Comparison of ENCODE assay signal across 18 cellular contexts in the genomic region with DNA sequence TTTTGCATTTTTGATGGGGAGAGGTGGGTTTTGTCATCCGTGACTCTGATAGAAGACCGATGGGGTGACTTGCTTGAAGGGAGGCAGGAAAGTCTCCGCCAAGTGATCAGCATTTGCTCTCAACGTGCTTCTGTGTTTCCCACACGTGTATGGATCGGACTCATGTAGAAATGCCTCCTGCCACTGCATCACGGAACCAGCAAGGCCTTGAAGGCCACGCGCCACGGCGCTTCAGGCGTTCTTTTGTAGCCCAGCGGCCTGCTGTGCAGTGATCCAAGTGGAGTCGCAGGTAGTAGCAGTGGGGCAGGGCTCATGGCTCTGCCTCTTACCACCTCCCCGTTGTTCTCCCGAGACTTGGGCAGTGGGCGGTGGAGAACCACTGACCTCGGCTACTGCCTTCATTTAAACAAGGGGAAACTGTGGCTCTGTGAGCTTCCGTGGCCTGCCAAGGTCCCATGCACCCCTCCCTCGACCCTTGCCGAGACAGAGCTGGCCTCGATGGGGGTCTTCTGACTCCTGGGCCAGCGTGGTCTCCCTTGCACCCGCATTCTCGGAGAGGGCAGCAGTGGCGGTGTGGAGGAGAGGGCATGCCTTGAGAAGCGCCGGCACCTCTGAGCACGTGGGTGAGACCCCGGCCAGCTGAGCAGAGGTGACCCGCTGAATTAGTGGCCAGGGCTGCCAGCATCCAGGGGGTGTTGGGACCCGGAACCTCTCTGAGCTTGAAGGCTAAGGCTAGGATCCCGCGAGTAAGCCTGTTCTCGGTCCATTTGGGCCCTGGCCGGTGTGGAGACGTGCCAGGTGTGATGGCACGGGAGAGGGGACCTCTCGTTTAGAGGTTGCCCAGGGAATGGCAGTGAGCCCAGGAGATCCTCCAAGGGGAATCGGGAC. TPM values are rescaled to one million over a fixed set of nuclear protein-coding genes. Genes with fewer than 3 reads are reported as not detected.
DNase-seq lines count a peak whose midpoint lies in the region; ATAC-seq and TF ChIP-seq lines count a peak whose summit lies in the region.
"Had no signal": no experiment of that assay in that cellular context is flagged by ENCODE, and none has a peak within 500 bp of the region (broad histone marks: within the 10 kb centered on the region; RNA-seq: fewer than 3 reads in every experiment).

No MANE protein-coding gene starts in this region.

- TF ChIP-seq CTCF in natural killer cell (IDR thresholded peaks at IDR 0.05) (no peak), dorsolateral prefrontal cortex (IDR thresholded peaks at IDR 0.05 in 54 of 56, conservative IDR thresholded peaks at IDR 0.05 in 2 of 56; ENCODE audit: low read depth in 1 of 56, partially characterized antibody in 56 of 56) (no peak), spleen (IDR thresholded peaks at IDR 0.05 in 8 of 11, conservative IDR thresholded peaks at IDR 0.05 in 3 of 11) (no peak), PC-3 (conservative IDR thresholded peaks at IDR 0.05; ENCODE audit: low read depth, low read length) (no peak)

- H3K36me3 ChIP-seq in spleen: no peaks in the 10 kb centered on the region
- no peaks in the 10 kb centered on the region for H3K36me3 ChIP-seq in PC-3 (ENCODE audit: low read depth, low read length)
- H3K36me3 ChIP-seq: Peyer's patch had no signal

- TF ChIP-seq POLR2A in spleen (IDR thresholded peaks at IDR 0.05): no peak

- no peak overlapping the region for H3K4me2 ChIP-seq in PC-3 (ENCODE audit: low read length)

- POLR2A ChIA-PET in PC-3 (lab: Charles Lee; ENCODE audit: unreplicated experiment): no interaction called here

- H3K4me3 ChIP-seq in dorsolateral prefrontal cortex (no peak overlapping the region), spleen (no peak overlapping the region), PC-3 (ENCODE audit: low read length) (no peak overlapping the region)
- H3K4me3 ChIP-seq: Peyer's patch had no signal

- H4K20me1 ChIP-seq in PC-3 (ENCODE audit: low read length): no peaks in the 10 kb centered on the region

- H3K4me1 ChIP-seq in spleen (peaks cover 0 to 5% (median 0%) of the 10 kb centered on the region in 6 donors), PC-3 (ENCODE audit: insufficient read depth, low read length) (peaks cover 14% of the 10 kb centered on the region)

- ATAC-seq in natural killer cell: no peak
- ATAC-seq in natural killer cell treated with Interleukin-12 subunit alpha and Interleukin-12 subunit beta and Interleukin-15 and Interleukin-18, amount 100 ng/mL, for 72 hours: no peak
- no peak for ATAC-seq in PC-3

- H3K27me3 Mint-ChIP-seq in natural killer cell (ENCODE audit: low read depth in 2 of 2): no peaks in the 10 kb centered on the region
- peaks cover 0 to 4% of the 10 kb centered on the region in 2 donors for H3K27me3 Mint-ChIP-seq in natural killer cell treated with Interleukin-12 subunit alpha and Interleukin-12 subunit beta and Interleukin-15 and Interleukin-18, amount 100 ng/mL, for 72 hours

- no peak overlapping the region for H2AFZ ChIP-seq in PC-3 (ENCODE audit: low read length)

- CTCF ChIA-PET in PC-3 (lab: Charles Lee): interaction anchor here (0.6 kb wide), 1 partner anchor 34 kb away, joined by 3 read pairs; no protein-coding TSS in a partner anchor

- H3K9ac ChIP-seq in PC-3 (ENCODE audit: low read length): no peak overlapping the region

- no peak overlapping the region for H3K4me3 Mint-ChIP-seq in natural killer cell
- no peak overlapping the region for H3K4me3 Mint-ChIP-seq in natural killer cell treated with Interleukin-12 subunit alpha and Interleukin-12 subunit beta and Interleukin-15 and Interleukin-18, amount 100 ng/mL, for 72 hours
- H3K4me3 Mint-ChIP-seq: HFFc6 had no signal

- no peaks in the 10 kb centered on the region for H3K9me2 ChIP-seq in PC-3 (replicated peaks; ENCODE audit: low read length)

- H3K36me3 Mint-ChIP-seq in natural killer cell: no peaks in the 10 kb centered on the region
- H3K36me3 Mint-ChIP-seq in natural killer cell treated with Interleukin-12 subunit alpha and Interleukin-12 subunit beta and Interleukin-15 and Interleukin-18, amount 100 ng/mL, for 72 hours: no peaks in the 10 kb centered on the region

- H3K9me3 ChIP-seq in spleen (no peaks in the 10 kb centered on the region), PC-3 (ENCODE audit: low read length) (no peaks in the 10 kb centered on the region)
- H3K9me3 ChIP-seq: Peyer's patch had no signal

- intact Hi-C loops in natural killer cell (cut with micrococcal nuclease): no loop called here
- intact Hi-C loops in dorsolateral prefrontal cortex (cut with DNase I): loop anchor here (5.0 kb wide), 3 partner anchors 44 to 84 kb away; a partner anchor contains a TSS
- intact Hi-C loops in spleen (cut with DNase I; ENCODE audit: low total_unique reads): loop anchor here (5.0 kb wide), 1 partner anchor 84 kb away; no protein-coding TSS in a partner anchor
- intact Hi-C loops in PC-3 (cut with micrococcal nuclease): no loop called here

- peak; percentile 12 for DNase-seq in natural killer cell
- DNase-seq in natural killer cell treated with Interleukin-12 subunit alpha and Interleukin-12 subunit beta and Interleukin-15 and Interleukin-18, amount 100 ng/mL, for 72 hours (ENCODE audit: low spot score): no peak
- peak in 2 of 10 donors; percentile 17 to 26 for DNase-seq in dorsolateral prefrontal cortex
- DNase-seq in spleen: peak; percentile 59
- DNase-seq in PC-3: no peak
- DNase-seq in NAMALWA (ENCODE audit: low spot score): no peak
- no peak for DNase-seq in DMS79 treated with DMSO at 0.1 percent for 48 hours (lab: John Stamatoyannopoulos, UW)
- DNase-seq: DMS 273 treated with DMSO at 0.1 percent for 48 hours, HFFc6, KG1, NCI-H1048, NCI-H146, NCI-H2081, NCI-H510A, NCI-H82, SHP77 treated with DMSO at 0.1 percent for 48 hours had no signal

- no peak overlapping the region for H3K27ac Mint-ChIP-seq in natural killer cell
- no peak overlapping the region for H3K27ac Mint-ChIP-seq in natural killer cell treated with Interleukin-12 subunit alpha and Interleukin-12 subunit beta and Interleukin-15 and Interleukin-18, amount 100 ng/mL, for 72 hours
- H3K27ac Mint-ChIP-seq: HFFc6 had no signal

- 90 to 94% (median 93%) methylated on average over 27 to 40 of the region's 40 CpGs for WGBS in spleen, 5 donors

- no peaks in the 10 kb centered on the region for H3K79me2 ChIP-seq in PC-3 (ENCODE audit: low read length)

- no peaks in the 10 kb centered on the region for H3K27me3 ChIP-seq in dorsolateral prefrontal cortex
- no peaks in the 10 kb centered on the region for H3K27me3 ChIP-seq in spleen (replicated peaks in 1 of 7)
- peaks cover 8% of the 10 kb centered on the region; the same call in 1 of the 2 replicates for H3K27me3 ChIP-seq in PC-3 (ENCODE audit: low read length)
- H3K27me3 ChIP-seq: Peyer's patch had no signal

- H3K27ac ChIP-seq in dorsolateral prefrontal cortex: peak overlapping the region in 43 of 59 donors; percentile 51 to 98 (median 92)
- no peak overlapping the region for H3K27ac ChIP-seq in spleen
- H3K27ac ChIP-seq in PC-3 (ENCODE audit: low read length): no peak overlapping the region
- H3K27ac ChIP-seq: C4-2B, Peyer's patch had no signal

- H3K9me3 Mint-ChIP-seq in natural killer cell: no peaks in the 10 kb centered on the region
- no peaks in the 10 kb centered on the region for H3K9me3 Mint-ChIP-seq in natural killer cell treated with Interleukin-12 subunit alpha and Interleukin-12 subunit beta and Interleukin-15 and Interleukin-18, amount 100 ng/mL, for 72 hours
- H3K9me3 Mint-ChIP-seq: HFFc6 had no signal

- no TSS peak for BruUV-seq in PC-3 (replicated peaks; lab: Mats Ljungman, UMichigan)

- peaks cover 0 to 8% of the 10 kb centered on the region in 2 donors for H3K4me1 Mint-ChIP-seq in natural killer cell
- H3K4me1 Mint-ChIP-seq in natural killer cell treated with Interleukin-12 subunit alpha and Interleukin-12 subunit beta and Interleukin-15 and Interleukin-18, amount 100 ng/mL, for 72 hours (ENCODE audit: low read depth in 2 of 2): peaks cover 2 to 4% of the 10 kb centered on the region in 2 donors

- no peaks in the 10 kb centered on the region for H3F3A ChIP-seq in PC-3 (ENCODE audit: low read length, unreplicated experiment)

RNA-seq across cellular contexts. Expression of a gene that starts 46.1 kb away (rescaled TPM):
- total RNA-seq in natural killer cell: 10 to 100 TPM; 10.4 to 14.7 (median 13.8) TPM
- total RNA-seq in natural killer cell treated with Interleukin-12 subunit alpha and Interleukin-12 subunit beta and Interleukin-15 and Interleukin-18, amount 100 ng/mL, for 72 hours: 1 to 10 TPM; 3.1 to 3.5 TPM
- 10 to 100 TPM; 23.5 to 64.8 (median 43.0) TPM for total RNA-seq in dorsolateral prefrontal cortex
- 100 to 1,000 TPM in 5 of 7 donors, 10 to 100 TPM in 2; 76.7 to 143 (median 103) TPM for total RNA-seq in spleen
- polyA plus RNA-seq in spleen: 10 to 100 TPM; 14.6 to 17.0 (median 15.6) TPM
- 0.66 and 2.0 TPM in 2 replicates for total RNA-seq in PC-3 (2014; rRNA removed)
- total RNA-seq: HFFc6 had no signal

Comparison
In these comparisons a context has a peak if more than half of its experiments do, and no peak if none do; other contexts are left out.
1. DNase-seq: peak in natural killer cell (single experiment) and spleen (single experiment); none in natural killer cell treated with Interleukin-12 subunit alpha and Interleukin-12 subunit beta and Interleukin-15 and Interleukin-18, amount 100 ng/mL, for 72 hours (single experiment), PC-3 (single experiment), NAMALWA (single experiment) and DMS79 treated with DMSO at 0.1 percent for 48 hours (single experiment).
2. H3K27ac ChIP-seq: peak in dorsolateral prefrontal cortex (43 of 59); none in spleen (0 of 8) and PC-3 (single experiment).
3. intact Hi-C loops: an anchor here in dorsolateral prefrontal cortex (5.0 kb wide) and spleen (5.0 kb wide); none called in natural killer cell and PC-3.